In the genomic region with DNA sequence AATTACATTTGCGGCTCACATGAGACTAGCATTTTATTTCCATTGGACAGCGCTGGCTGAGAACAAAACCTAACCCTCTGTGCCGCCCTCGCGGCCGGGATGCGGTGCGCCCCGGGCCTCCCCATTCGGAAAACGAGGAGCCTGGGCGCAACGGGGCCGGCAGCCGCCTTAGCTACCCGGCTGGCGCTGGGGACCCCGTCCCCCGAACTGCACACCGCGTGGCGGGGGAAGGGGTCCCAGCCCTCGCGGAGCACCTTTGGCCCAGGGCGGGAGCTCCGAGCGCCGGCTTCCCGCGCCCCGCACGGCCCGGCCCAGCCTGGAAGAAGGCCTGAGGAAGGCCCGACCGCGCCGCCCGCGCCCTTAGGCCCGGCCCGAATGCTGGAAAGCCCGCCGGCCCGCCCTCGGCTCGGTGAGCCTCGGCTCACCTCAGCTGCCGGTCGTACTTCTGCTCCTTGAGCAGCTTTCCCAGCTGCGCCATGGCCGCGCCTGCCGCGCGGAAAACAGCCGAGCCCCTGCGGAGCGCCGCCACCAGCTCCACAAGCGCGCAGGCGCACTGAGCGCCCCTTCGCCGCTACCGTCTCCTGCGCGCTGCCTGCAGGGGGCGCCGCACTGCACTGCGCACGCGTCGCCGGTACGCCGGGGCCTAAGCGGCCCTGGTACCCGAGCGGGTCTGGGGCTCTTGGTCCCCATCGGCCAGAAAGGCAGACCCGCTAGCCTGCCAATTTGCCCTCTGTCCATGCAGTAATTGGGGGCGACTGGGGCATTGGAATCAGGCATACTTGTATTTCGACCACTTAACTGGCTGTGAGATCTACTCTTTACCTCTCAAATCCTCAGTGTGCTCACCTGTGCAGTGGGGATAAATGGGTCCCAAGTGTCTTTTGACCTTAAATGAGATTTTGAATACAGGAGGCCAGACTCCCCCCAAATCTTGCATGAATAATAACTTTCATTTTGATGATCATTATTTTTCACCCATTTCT, we compare ENCODE assay signal across 8 cellular contexts. TPM values are rescaled to one million over a fixed set of nuclear protein-coding genes. Genes with fewer than 3 reads are reported as not detected.
DNase-seq lines count a peak whose midpoint lies in the region; ATAC-seq and TF ChIP-seq lines count a peak whose summit lies in the region.

A gene (minus strand): TSS at position 555 of the 983 bp plus-strand sequence. CDS start 77 bp downstream, at position 478.

- no peaks in the 10 kb centered on the region for H3K9me3 Mint-ChIP-seq in CD4-positive, CD25-positive, alpha-beta regulatory T cell
- H3K9me3 Mint-ChIP-seq in activated CD4-positive, alpha-beta memory T cell treated with anti-CD3 and anti-CD28 coated beads for 36 hours: no peaks in the 10 kb centered on the region

- peak within 1 kb of the TSS; percentile 14 to 81 (median 73) for H3K27ac Mint-ChIP-seq in CD4-positive, CD25-positive, alpha-beta regulatory T cell
- H3K27ac Mint-ChIP-seq in activated CD4-positive, alpha-beta memory T cell treated with anti-CD3 and anti-CD28 coated beads for 36 hours: peak within 1 kb of the TSS; percentile 49

- peak; percentile 99 for TF ChIP-seq CTCF in lower lobe of right lung (IDR thresholded peaks at IDR 0.05)

- peaks cover 5% of the 10 kb centered on the region for H3K27me3 Mint-ChIP-seq in CD4-positive, CD25-positive, alpha-beta regulatory T cell
- H3K27me3 Mint-ChIP-seq in activated CD4-positive, alpha-beta memory T cell treated with anti-CD3 and anti-CD28 coated beads for 36 hours: no peaks in the 10 kb centered on the region

- CTCF ChIA-PET in activated CD4-positive, alpha-beta memory T cell treated with anti-CD3 and anti-CD28 coated beads for 36 hours (lab: Charles Lee): interaction anchor here (0.5 to 15.9 kb wide), 58 partner anchors 9 to 1060 kb away, joined by 3 to 355 read pairs (median 5); a partner anchor contains a TSS

- intact Hi-C loops in activated CD4-positive, alpha-beta memory T cell treated with anti-CD3 and anti-CD28 coated beads for 36 hours (cut with micrococcal nuclease): loop anchor here (1.0 to 5.0 kb wide), 3 partner anchors 38 to 97 kb away; a partner anchor contains a TSS
- intact Hi-C loops in lower lobe of right lung (cut with DNase I): no loop called here

- peak within 1 kb of the TSS; percentile 86 to 91 (median 88) for H3K4me3 Mint-ChIP-seq in CD4-positive, CD25-positive, alpha-beta regulatory T cell
- H3K4me3 Mint-ChIP-seq in activated CD4-positive, alpha-beta memory T cell treated with anti-CD3 and anti-CD28 coated beads for 36 hours: peak within 1 kb of the TSS; percentile 75

- peak; percentile 94 for ATAC-seq in CD4-positive, CD25-positive, alpha-beta regulatory T cell (ENCODE audit: low read depth in 2 of 2)
- ATAC-seq in GM19395 (IDR thresholded peaks at IDR 0.05; ENCODE audit: unreplicated experiment) (peak; percentile 92), HG03565 (IDR thresholded peaks at IDR 0.05; ENCODE audit: unreplicated experiment) (peak; percentile 89), lower lobe of right lung (peak; percentile 98 to 99)

- DNase-seq in CD4-positive, CD25-positive, alpha-beta regulatory T cell: peak; percentile 81 to 92 (median 91)
- DNase-seq in NCI-H748 treated with DMSO at 0.1 percent for 48 hours (lab: John Stamatoyannopoulos, UW) (peak; percentile 34), ecto neural progenitor cell (ENCODE audit: low spot score) (peak; percentile 95), lower lobe of right lung (peak; percentile 91)
- DNase-seq in activated CD4-positive, alpha-beta memory T cell treated with anti-CD3 and anti-CD28 coated beads for 36 hours: peak; percentile 92
- peak; percentile 79 to 86 (median 84) for DNase-seq in stimulated activated CD4-positive, alpha-beta T cell treated with anti-CD3 and anti-CD28 coated beads, TNF-alpha, amount 100 ng/mL, for 24 hours (ENCODE audit: low read depth in 3 of 3)

- H3K36me3 Mint-ChIP-seq in CD4-positive, CD25-positive, alpha-beta regulatory T cell: peaks cover 16% of the 10 kb centered on the region
- peaks cover 13% of the 10 kb centered on the region for H3K36me3 Mint-ChIP-seq in activated CD4-positive, alpha-beta memory T cell treated with anti-CD3 and anti-CD28 coated beads for 36 hours

- POLR2A ChIA-PET in activated CD4-positive, alpha-beta memory T cell treated with anti-CD3 and anti-CD28 coated beads for 36 hours (lab: Charles Lee): interaction anchor here (0.5 to 1.8 kb wide), 11 partner anchors 9 to 308 kb away, joined by 3 to 14 read pairs (median 4); a partner anchor contains a TSS

- H3K4me3 ChIP-seq in CD4-positive, CD25-positive, alpha-beta regulatory T cell (ENCODE audit: low read depth, low read length): peak within 1 kb of the TSS; percentile 90
- H3K4me3 ChIP-seq in lower lobe of right lung: peak within 1 kb of the TSS; percentile 89

- peak within 1 kb of the TSS; percentile 65 for H3K27ac ChIP-seq in CD4-positive, CD25-positive, alpha-beta regulatory T cell (ENCODE audit: insufficient read depth, low read length, poor library complexity, severe bottlenecking)
- H3K27ac ChIP-seq in lower lobe of right lung: peak within 1 kb of the TSS; percentile 92

- H3K27me3 ChIP-seq in CD4-positive, CD25-positive, alpha-beta regulatory T cell (ENCODE audit: control insufficient read depth, insufficient read depth, low read length): no peaks in the 10 kb centered on the region
- H3K27me3 ChIP-seq in lower lobe of right lung (ENCODE audit: low read depth): no peaks in the 10 kb centered on the region

- no peaks in the 10 kb centered on the region for H3K9me3 ChIP-seq in CD4-positive, CD25-positive, alpha-beta regulatory T cell (ENCODE audit: control insufficient read depth in 2 of 2, low read length in 2 of 2)
- H3K9me3 ChIP-seq in lower lobe of right lung: no peaks in the 10 kb centered on the region

- H3K4me1 ChIP-seq in CD4-positive, CD25-positive, alpha-beta regulatory T cell (ENCODE audit: control insufficient read depth, insufficient read depth, low read length, poor library complexity, severe bottlenecking): peaks cover 29% of the 10 kb centered on the region
- H3K4me1 ChIP-seq in lower lobe of right lung: peaks cover 18% of the 10 kb centered on the region

- peaks cover 17 to 45% (median 26%) of the 10 kb centered on the region in 4 donors for H3K4me1 Mint-ChIP-seq in CD4-positive, CD25-positive, alpha-beta regulatory T cell
- H3K4me1 Mint-ChIP-seq in activated CD4-positive, alpha-beta memory T cell treated with anti-CD3 and anti-CD28 coated beads for 36 hours (ENCODE audit: low read depth): peaks cover 43% of the 10 kb centered on the region

- peaks cover 18% of the 10 kb centered on the region for H3K36me3 ChIP-seq in CD4-positive, CD25-positive, alpha-beta regulatory T cell (ENCODE audit: control insufficient read depth, insufficient read depth, low read length)
- H3K36me3 ChIP-seq in lower lobe of right lung: peaks cover 21% of the 10 kb centered on the region

RNA-seq across cellular contexts. Expression of the gene that starts here (rescaled TPM):
- total RNA-seq in CD4-positive, CD25-positive, alpha-beta regulatory T cell: 68.1 TPM
- polyA plus RNA-seq in CD4-positive, CD25-positive, alpha-beta regulatory T cell: 10 to 100 TPM; 81.2 to 89.1 (median 86.5) TPM
- total RNA-seq in activated CD4-positive, alpha-beta memory T cell treated with anti-CD3 and anti-CD28 coated beads for 36 hours: 100 to 1,000 TPM; 121 to 126 TPM
- total RNA-seq in lower lobe of right lung: 37.4 TPM

Comparison
In these comparisons a context has a peak if more than half of its experiments do, and no peak if none do; other contexts are left out.
1. Peak in every context shown above with its lines: DNase-seq, ATAC-seq, H3K4me3 ChIP-seq and H3K27ac ChIP-seq.
2. DNase-seq: peak in every context shown above with its lines; median percentile 95 in ecto neural progenitor cell; 92 in activated CD4-positive, alpha-beta memory T cell treated with anti-CD3 and anti-CD28 coated beads for 36 hours; 91 in CD4-positive, CD25-positive, alpha-beta regulatory T cell; 91 in lower lobe of right lung; 84 in stimulated activated CD4-positive, alpha-beta T cell treated with anti-CD3 and anti-CD28 coated beads, TNF-alpha, amount 100 ng/mL, for 24 hours; 34 in NCI-H748 treated with DMSO at 0.1 percent for 48 hours.